11 cellular contexts compared by ENCODE assay signal in the genomic region with DNA sequence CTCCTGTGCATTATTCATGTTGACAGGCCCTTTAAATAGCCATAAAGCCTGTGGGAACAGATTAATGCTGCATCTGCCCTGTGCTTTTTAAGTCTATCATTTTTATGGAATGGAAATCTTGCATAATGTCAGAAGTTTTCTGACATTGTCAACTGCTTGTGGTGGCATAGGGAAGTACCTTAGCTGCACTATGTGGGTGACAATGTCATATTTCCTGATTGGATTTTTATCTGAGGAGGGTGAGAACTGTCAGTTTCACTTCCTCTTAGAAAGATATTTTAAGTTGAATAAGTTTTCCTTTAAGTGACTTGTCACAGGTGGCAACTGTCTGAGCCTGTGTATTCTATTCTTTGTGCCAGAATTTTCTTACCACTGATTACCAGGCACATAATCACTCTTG.
DNase-seq lines count a peak whose midpoint lies in the region; ATAC-seq and TF ChIP-seq lines count a peak whose summit lies in the region.
"Had no signal": no experiment of that assay in that cellular context is flagged by ENCODE, and none has a peak within 500 bp of the region (broad histone marks: within the 10 kb centered on the region; RNA-seq: fewer than 3 reads in every experiment).

No MANE protein-coding gene starts in this region.

- H3K9me3 ChIP-seq in HEK293 (ENCODE audit: control insufficient read depth, insufficient read depth, low read depth, low read length), result no peaks in the 10 kb centered on the region
- H3K9me3 ChIP-seq in Peyer's patch, result no peaks in the 10 kb centered on the region

- H3K27me3 Mint-ChIP-seq in memory B cell, result no peaks in the 10 kb centered on the region

- H3K27ac ChIP-seq in HEK293 (ENCODE audit: extremely low read depth, low read depth, low read length), result no peak overlapping the region
- H3K27ac ChIP-seq in KMS-11, result peak overlapping the region; percentile 42; the same call in 1 of the 2 replicates
- H3K27ac ChIP-seq in Peyer's patch, result no peak overlapping the region
- H3K27ac ChIP-seq: VCaP had no signal

- TF ChIP-seq CTCF in HEK293 (tag by site-specific recombination; IDR thresholded peaks at IDR 0.05), result no peak
- no peak for TF ChIP-seq CTCF in KMS-11 (conservative IDR thresholded peaks at IDR 0.05; ENCODE audit: low read depth, low read length)
- no peak for TF ChIP-seq CTCF in Peyer's patch (IDR thresholded peaks at IDR 0.05)

- DNase-seq in memory B cell (ENCODE audit: low spot score in 2 of 2), result peak in 1 of 2 donors; percentile 44
- DNase-seq in iPS-NIHi11 (ENCODE audit: low spot score), result no peak
- no peak for DNase-seq in ureter (ENCODE audit: low spot score)
- DNase-seq in HUDEP-2 (lab: John Stamatoyannopoulos, UW; ENCODE audit: unreplicated experiment in 76 of 76), result no peak
- DNase-seq in Peyer's patch, result no peak
- DNase-seq: nucleus accumbens had no signal

- H3K27ac Mint-ChIP-seq in memory B cell, result peak overlapping the region; percentile 60

- H3K4me1 ChIP-seq in HEK293 (ENCODE audit: control insufficient read depth, insufficient read depth, low read length) (no peaks in the 10 kb centered on the region; the same call in 1 of the 2 replicates), KMS-11 (ENCODE audit: low read depth, poor library complexity, severe bottlenecking) (peaks cover 44% of the 10 kb centered on the region), Peyer's patch (peaks cover 0 to 4% (median 0%) of the 10 kb centered on the region in 4 donors)

- H3K4me3 ChIP-seq in HEK293 (ENCODE audit: low read depth, low read length), result no peak overlapping the region
- H3K4me3 ChIP-seq in KMS-11 (IDR thresholded peaks at IDR 0.05; ENCODE audit: insufficient read depth, low read depth, low read length), result no peak overlapping the region
- no peak overlapping the region for H3K4me3 ChIP-seq in Peyer's patch

- H3K4me1 Mint-ChIP-seq in memory B cell, result peaks cover 13% of the 10 kb centered on the region

- H3K27me3 ChIP-seq in KMS-11 (ENCODE audit: insufficient read depth, low read depth) (no peaks in the 10 kb centered on the region), Peyer's patch (no peaks in the 10 kb centered on the region)

- ATAC-seq in GM18861 (IDR thresholded peaks at IDR 0.05; ENCODE audit: unreplicated experiment) (peak; percentile 99), memory B cell (ENCODE audit: low read depth) (peak; percentile 99)
- ATAC-seq: HCT116 had no signal

- no peak overlapping the region for H3K9ac ChIP-seq in KMS-11

- H3K79me2 ChIP-seq in KMS-11 (ENCODE audit: insufficient read depth, low read depth), result no peaks in the 10 kb centered on the region

- H3K4me3 Mint-ChIP-seq in memory B cell, result peak overlapping the region; percentile 3

- no peak overlapping the region for H2AFZ ChIP-seq in KMS-11 (ENCODE audit: low read depth)

- CTCF ChIA-PET in HEK293 (lab: Yijun Ruan, JAX), result interaction anchor here (0.7 to 2.3 kb wide), 2 partner anchors 11 to 197 kb away, joined by 5 to 7 read pairs; no protein-coding TSS in a partner anchor

- no peak for TF ChIP-seq POLR2A in Peyer's patch (IDR thresholded peaks at IDR 0.05)

- no peaks in the 10 kb centered on the region for H3K36me3 Mint-ChIP-seq in memory B cell

- H3K36me3 ChIP-seq in HEK293 (ENCODE audit: control insufficient read depth in 2 of 2, insufficient read depth in 1 of 2, low read length in 2 of 2), result no peaks in the 10 kb centered on the region
- no peaks in the 10 kb centered on the region for H3K36me3 ChIP-seq in KMS-11 (ENCODE audit: insufficient read depth)
- H3K36me3 ChIP-seq in Peyer's patch, result no peaks in the 10 kb centered on the region

- H3K9me3 Mint-ChIP-seq in memory B cell, result peaks cover 1% of the 10 kb centered on the region

- POLR2A ChIA-PET in HEK293 (lab: Yijun Ruan, JAX), result no interaction called here

- H3K4me2 ChIP-seq in KMS-11, result peak overlapping the region; percentile 42

- no peaks in the 10 kb centered on the region for H4K20me1 ChIP-seq in KMS-11 (ENCODE audit: insufficient read depth)

TF ChIP-seq in HEK293, 187 proteins besides CTCF, POLR2A, EP300 and RAD21:
- TF ChIP-seq ZSCAN30 (tag by site-specific recombination; IDR thresholded peaks at IDR 0.05) (no peak), ZBTB17 (tag by site-specific recombination; IDR thresholded peaks at IDR 0.05) (no peak)
- TF ChIP-seq, protein P1, sequence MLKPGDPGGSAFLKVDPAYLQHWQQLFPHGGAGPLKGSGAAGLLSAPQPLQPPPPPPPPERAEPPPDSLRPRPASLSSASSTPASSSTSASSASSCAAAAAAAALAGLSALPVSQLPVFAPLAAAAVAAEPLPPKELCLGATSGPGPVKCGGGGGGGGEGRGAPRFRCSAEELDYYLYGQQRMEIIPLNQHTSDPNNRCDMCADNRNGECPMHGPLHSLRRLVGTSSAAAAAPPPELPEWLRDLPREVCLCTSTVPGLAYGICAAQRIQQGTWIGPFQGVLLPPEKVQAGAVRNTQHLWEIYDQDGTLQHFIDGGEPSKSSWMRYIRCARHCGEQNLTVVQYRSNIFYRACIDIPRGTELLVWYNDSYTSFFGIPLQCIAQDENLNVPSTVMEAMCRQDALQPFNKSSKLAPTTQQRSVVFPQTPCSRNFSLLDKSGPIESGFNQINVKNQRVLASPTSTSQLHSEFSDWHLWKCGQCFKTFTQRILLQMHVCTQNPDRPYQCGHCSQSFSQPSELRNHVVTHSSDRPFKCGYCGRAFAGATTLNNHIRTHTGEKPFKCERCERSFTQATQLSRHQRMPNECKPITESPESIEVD (tag by site-specific recombination; IDR thresholded peaks at IDR 0.05), result peak; percentile 21
